ENCODE assay signal across 27 cellular contexts in the genomic region with DNA sequence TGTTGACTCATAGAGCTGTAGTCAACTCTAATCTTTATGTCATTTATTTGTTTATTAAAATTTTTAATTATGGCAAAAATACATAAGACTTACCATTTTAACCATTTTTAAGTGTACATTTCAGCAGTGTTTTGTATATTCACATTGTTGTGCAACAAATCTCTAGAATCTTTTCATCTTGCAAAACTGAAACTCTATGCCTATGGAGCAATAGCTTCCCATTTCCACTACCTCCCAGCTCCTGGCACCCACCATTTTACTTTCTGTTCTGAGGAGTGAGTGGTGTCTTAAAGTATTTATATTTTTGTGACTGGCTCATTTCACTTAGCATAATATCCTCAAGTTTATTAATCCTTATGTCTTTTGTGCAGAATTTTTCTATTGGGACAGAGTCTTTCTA.
DNase-seq lines count a peak whose midpoint lies in the region; ATAC-seq and TF ChIP-seq lines count a peak whose summit lies in the region.
"Had no signal": no experiment of that assay in that cellular context is flagged by ENCODE, and none has a peak within 500 bp of the region (broad histone marks: within the 10 kb centered on the region; RNA-seq: fewer than 3 reads in every experiment).

No MANE protein-coding gene starts in this region.

- no peak for TF ChIP-seq CTCF in epithelial cell of esophagus (IDR thresholded peaks at IDR 0.05; ENCODE audit: insufficient read depth, low read depth, low read length, missing control alignments)

- no peaks in the 10 kb centered on the region for H3K36me3 Mint-ChIP-seq in effector memory CD8-positive, alpha-beta T cell (ENCODE audit: insufficient read depth)
- H3K36me3 Mint-ChIP-seq: activated naive CD8-positive, alpha-beta T cell; CD4-positive, alpha-beta memory T cell; IgD-negative memory B cell had no signal

- H3K27me3 Mint-ChIP-seq in effector memory CD8-positive, alpha-beta T cell = peaks cover 12 to 16% of the 10 kb centered on the region in 2 donors

- ATAC-seq in effector memory CD8-positive, alpha-beta T cell (replicated peaks) = no peak
- ATAC-seq: left cardiac atrium; SK-N-SH treated with all-trans-retinoic acid at 6 μM for 48 hours; stimulated activated naive CD8-positive, alpha-beta T cell treated with anti-CD3 and anti-CD28 coated beads, Interleukin-15, amount 100 ng/mL, for 72 hours had no signal

- peaks cover 0 to 3% of the 10 kb centered on the region in 2 donors for H3K9me3 Mint-ChIP-seq in effector memory CD8-positive, alpha-beta T cell
- H3K9me3 Mint-ChIP-seq: CD4-positive, alpha-beta memory T cell; IgD-negative memory B cell; nephron; stimulated activated naive CD8-positive, alpha-beta T cell treated with anti-CD3 and anti-CD28 coated beads, Interleukin-15, amount 100 ng/mL, for 72 hours had no signal

- H3K27ac Mint-ChIP-seq in effector memory CD8-positive, alpha-beta T cell = no peak overlapping the region
- H3K27ac Mint-ChIP-seq: activated naive CD8-positive, alpha-beta T cell; CD4-positive, alpha-beta memory T cell; IgD-negative memory B cell; nephron; stimulated activated naive CD8-positive, alpha-beta T cell treated with anti-CD3 and anti-CD28 coated beads, Interleukin-15, amount 100 ng/mL, for 72 hours had no signal

- no peak overlapping the region for H3K4me3 ChIP-seq in epithelial cell of esophagus (ENCODE audit: low read length)
- H3K4me3 ChIP-seq: hepatocyte, thyroid gland, vagina had no signal

- DNase-seq in SIG-M5 treated with dmso at 0.1 percent for 504 hours (lab: John Stamatoyannopoulos, UW; ENCODE audit: unreplicated experiment) = peak; percentile 80
- DNase-seq in SIG-M5 (lab: John Stamatoyannopoulos, UW) = no peak
- DNase-seq in NOMO-1 treated with dmso at 0.1 percent for 144 hours (lab: John Stamatoyannopoulos, UW; ENCODE audit: unreplicated experiment) = peak; percentile 57
- peak; percentile 4 for DNase-seq in epithelial cell of esophagus (ENCODE audit: low read depth)
- peak; percentile 15 for DNase-seq in stromal cell of bone marrow (ENCODE audit: low read depth)
- no peak for DNase-seq in effector memory CD8-positive, alpha-beta T cell
- DNase-seq in amniotic stem cell (lab: John Stamatoyannopoulos, UW) = no peak
- DNase-seq in NCI-H526 (lab: John Stamatoyannopoulos, UW) = no peak
- DNase-seq: activated CD4-positive, alpha-beta T cell treated with anti-CD3 and anti-CD28 coated beads for 4 hours; activated T-cell treated with anti-CD3 and anti-CD28 coated beads for 4 hours; CD4-positive, alpha-beta memory T cell; left cardiac atrium; MM.1S; NCI-H187; NCI-H2171; NCI-H524 treated with DMSO at 0.1 percent for 48 hours; small intestine; stimulated activated CD4-positive, alpha-beta T cell treated with anti-CD3 and anti-CD28 coated beads, Interleukin-1b, Interleukin-23, amount 100 ng/mL, for 48 hours; stimulated activated CD8-positive, alpha-beta memory T cell treated with anti-CD3 and anti-CD28 coated beads, Interleukin-4, amount 100 ng/mL, for 48 hours; stimulated activated naive CD8-positive, alpha-beta T cell treated with anti-CD3 and anti-CD28 coated beads, Interleukin-15, amount 100 ng/mL, for 72 hours; thyroid gland had no signal

- H3K4me1 Mint-ChIP-seq in effector memory CD8-positive, alpha-beta T cell (ENCODE audit: low read depth in 2 of 2) = no peaks in the 10 kb centered on the region
- H3K4me1 Mint-ChIP-seq: CD4-positive, alpha-beta memory T cell; IgD-negative memory B cell; nephron; stimulated activated naive CD8-positive, alpha-beta T cell treated with anti-CD3 and anti-CD28 coated beads, Interleukin-15, amount 100 ng/mL, for 72 hours had no signal

- H3K4me3 Mint-ChIP-seq in effector memory CD8-positive, alpha-beta T cell = no peak overlapping the region
- H3K4me3 Mint-ChIP-seq: activated naive CD8-positive, alpha-beta T cell; CD4-positive, alpha-beta memory T cell; IgD-negative memory B cell; nephron; stimulated activated naive CD8-positive, alpha-beta T cell treated with anti-CD3 and anti-CD28 coated beads, Interleukin-15, amount 100 ng/mL, for 72 hours had no signal

Comparison
In these comparisons a context has a peak if more than half of its experiments do, and no peak if none do; other contexts are left out.
1. DNase-seq: peak in SIG-M5 treated with dmso at 0.1 percent for 504 hours (single experiment), NOMO-1 treated with dmso at 0.1 percent for 144 hours (single experiment), epithelial cell of esophagus (single experiment) and stromal cell of bone marrow (single experiment); none in SIG-M5 (single experiment), effector memory CD8-positive, alpha-beta T cell (0 of 3), amniotic stem cell (single experiment) and NCI-H526 (0 of 2).